ENCODE assay signal across 16 cellular contexts in the genomic region with DNA sequence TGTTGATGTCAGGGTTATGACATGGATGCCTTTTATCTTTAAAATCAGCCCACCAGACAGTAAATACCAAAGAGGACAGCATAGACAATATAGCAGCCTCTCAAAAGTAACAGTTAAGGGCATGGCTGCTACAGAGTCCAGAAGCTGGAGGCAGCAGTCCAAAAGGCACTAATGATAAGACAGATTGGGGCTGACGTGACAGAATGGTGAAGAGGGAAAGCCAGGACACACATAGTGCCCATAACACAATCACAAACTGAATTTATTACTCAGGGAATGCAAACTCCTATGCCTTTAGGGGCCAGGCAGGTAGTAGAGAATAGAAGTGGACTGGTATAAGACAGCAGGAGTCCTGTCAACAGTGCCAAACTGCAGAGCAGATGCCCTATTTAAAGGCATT. TPM values are rescaled to one million over a fixed set of nuclear protein-coding genes. Genes with fewer than 3 reads are reported as not detected.
DNase-seq lines count a peak whose midpoint lies in the region; ATAC-seq and TF ChIP-seq lines count a peak whose summit lies in the region.
"Had no signal": no experiment of that assay in that cellular context is flagged by ENCODE, and none has a peak within 500 bp of the region (broad histone marks: within the 10 kb centered on the region; RNA-seq: fewer than 3 reads in every experiment).

No MANE protein-coding gene starts in this region.

- peak; percentile 90 for ATAC-seq in Right ventricle myocardium inferior
- peak; percentile 90 to 93 (median 93) for ATAC-seq in heart left ventricle
- no peak for ATAC-seq in HG03354 (IDR thresholded peaks at IDR 0.05; ENCODE audit: poor library complexity, severe bottlenecking, unreplicated experiment)

- no peaks in the 10 kb centered on the region for H3K9me3 ChIP-seq in heart left ventricle
- no peaks in the 10 kb centered on the region for H3K9me3 ChIP-seq in right atrium auricular region
- H3K9me3 ChIP-seq: BLaER1, Caco-2 had no signal

- DNase-seq in Right ventricle myocardium inferior (ENCODE audit: missing footprints) (no peak), cardiac septum (ENCODE audit: low spot score) (no peak), heart left ventricle (peak in 4 of 5 donors; percentile 44 to 53 (median 48)), right atrium auricular region (ENCODE audit: low spot score) (no peak), Calu3 (no peak), NCI-H1694 treated with DMSO at 0.1 percent for 48 hours (lab: John Stamatoyannopoulos, UW) (no peak)
- no peak for DNase-seq in stimulated activated naive CD4-positive, alpha-beta T cell (lab: John Stamatoyannopoulos, UW)
- DNase-seq: AML-193; Caco-2; CD8-positive, alpha-beta memory T cell; DMS53; HCEC 1CT; IMR-90 had no signal

- H3K27me3 ChIP-seq in heart left ventricle (no peaks in the 10 kb centered on the region), right atrium auricular region (no peaks in the 10 kb centered on the region)
- H3K27me3 ChIP-seq: BLaER1 had no signal

- no peak overlapping the region for H3K4me3 Mint-ChIP-seq in Calu3 (ENCODE audit: low read depth, unreplicated experiment)
- H3K4me3 Mint-ChIP-seq: CD8-positive, alpha-beta memory T cell had no signal

- H3K36me3 Mint-ChIP-seq in Calu3 (ENCODE audit: insufficient read depth, unreplicated experiment), result peaks cover 62% of the 10 kb centered on the region

- CTCF ChIA-PET in Calu3 (lab: Charles Lee), result interaction anchor here (0.6 kb wide), 1 partner anchor 11 kb away, joined by 6 read pairs; no protein-coding TSS in a partner anchor

- H3K4me1 Mint-ChIP-seq in Calu3 (ENCODE audit: low read depth, unreplicated experiment), result no peaks in the 10 kb centered on the region
- H3K4me1 Mint-ChIP-seq: CD8-positive, alpha-beta memory T cell had no signal

- TF ChIP-seq POLR2A in heart left ventricle (IDR thresholded peaks at IDR 0.05), result no peak

- H3K27me3 Mint-ChIP-seq in Calu3 (ENCODE audit: unreplicated experiment), result no peaks in the 10 kb centered on the region
- H3K27me3 Mint-ChIP-seq: CD8-positive, alpha-beta memory T cell had no signal

- H3K4me3 ChIP-seq in heart left ventricle (no peak overlapping the region), right atrium auricular region (no peak overlapping the region)
- H3K4me3 ChIP-seq: BLaER1 had no signal

- peaks cover 0 to 98% (median 93%) of the 10 kb centered on the region in 9 donors for H3K36me3 ChIP-seq in heart left ventricle
- H3K36me3 ChIP-seq in right atrium auricular region, result peaks cover 56% of the 10 kb centered on the region

- no peaks in the 10 kb centered on the region for H3K9me3 Mint-ChIP-seq in Calu3 (ENCODE audit: low read depth, unreplicated experiment)
- H3K9me3 Mint-ChIP-seq: CD8-positive, alpha-beta memory T cell had no signal

- H3K4me1 ChIP-seq in heart left ventricle, result peaks cover 0 to 34% (median 9%) of the 10 kb centered on the region in 12 donors
- peaks cover 0 to 8% of the 10 kb centered on the region in 2 donors for H3K4me1 ChIP-seq in right atrium auricular region
- H3K4me1 ChIP-seq: BLaER1, Caco-2 had no signal

- intact Hi-C loops in Right ventricle myocardium inferior (cut with DNase I) (no loop called here), cardiac septum (cut with DNase I) (no loop called here), heart left ventricle (cut with DNase I) (loop anchor here in 3 of 10 donors (1.0 to 5.0 kb wide), 2 partner anchors 166 to 168 kb away; no protein-coding TSS in a partner anchor), Calu3 (cut with micrococcal nuclease; ENCODE audit: unreplicated experiment) (no loop called here)

- BruUV-seq in Calu3 (replicated peaks; lab: Mats Ljungman, UMichigan), result no TSS peak

- 44 to 47% (median 46%) methylated on average over 1 of the region's 1 CpG for WGBS in heart left ventricle, 4 donors

- no peak overlapping the region for H3K27ac Mint-ChIP-seq in Calu3 (ENCODE audit: unreplicated experiment)

- H3K27ac ChIP-seq in heart left ventricle, result peak overlapping the region in 10 of 12 donors; percentile 25 to 74 (median 51)
- H3K27ac ChIP-seq in right atrium auricular region, result peak overlapping the region; percentile 54 to 71
- H3K27ac ChIP-seq: 22Rv1, BLaER1 had no signal

- no peak for TF ChIP-seq CTCF in heart left ventricle (IDR thresholded peaks at IDR 0.05)
- no peak for TF ChIP-seq CTCF in right atrium auricular region (IDR thresholded peaks at IDR 0.05)
- no peak for TF ChIP-seq CTCF in Calu3 (IDR thresholded peaks at IDR 0.05; ENCODE audit: unreplicated experiment)

RNA-seq across cellular contexts. Expression of a gene that starts 40.7 kb away (rescaled TPM):
- 113 TPM for total RNA-seq in Right ventricle myocardium inferior
- total RNA-seq in cardiac septum, result 117 TPM
- total RNA-seq in heart left ventricle, result 100 to 1,000 TPM in 5 of 9 donors, 10 to 100 TPM in 4; 70.4 to 176 (median 111) TPM
- polyA plus RNA-seq in heart left ventricle, result 10 to 100 TPM; 54.6 to 93.7 TPM
- total RNA-seq in right atrium auricular region, result 10 to 100 TPM; 59.5 to 66.0 TPM
- 5.0 and 5.2 TPM in 2 replicates for total RNA-seq in Calu3 (2022)

Comparison
In these comparisons a context has a peak if more than half of its experiments do, and no peak if none do; other contexts are left out.
1. DNase-seq: peak in heart left ventricle (4 of 5); none in Right ventricle myocardium inferior (single experiment), cardiac septum (single experiment), right atrium auricular region (single experiment), stimulated activated naive CD4-positive, alpha-beta T cell (0 of 6), Calu3 (single experiment) and NCI-H1694 treated with DMSO at 0.1 percent for 48 hours (single experiment).